ENCODE assay signal across 22 cellular contexts in the genomic region with DNA sequence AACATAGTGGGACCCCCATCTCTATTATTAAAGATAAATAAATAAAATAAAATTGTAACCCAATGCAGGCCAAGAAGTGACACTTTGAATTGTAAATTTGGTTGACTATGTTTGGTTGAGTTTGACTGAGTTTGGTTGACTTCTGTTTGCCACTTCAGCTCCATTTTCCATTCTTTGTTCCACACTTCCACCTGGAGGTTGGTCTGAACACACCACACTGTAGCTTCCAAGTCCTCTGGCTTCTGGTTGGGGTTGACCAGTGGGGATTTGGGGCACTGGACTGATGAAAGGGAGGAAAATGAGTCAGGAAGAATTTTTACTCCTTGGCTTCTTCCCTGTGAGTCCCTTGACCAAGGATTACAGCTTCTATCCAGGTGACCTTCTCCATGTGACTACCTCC.
"Had no signal": no experiment of that assay in that cellular context is flagged by ENCODE, and none has a peak within 500 bp of the region (broad histone marks: within the 10 kb centered on the region; RNA-seq: fewer than 3 reads in every experiment).

No MANE protein-coding gene starts in this region.

- H3K36me3 ChIP-seq: cardiac muscle cell, suprapubic skin had no signal

- H3K27ac ChIP-seq: cardiac muscle cell, suprapubic skin had no signal

- ATAC-seq: activated T-helper 17 cell treated with anti-CD3 and anti-CD28 coated beads, Interleukin-2, amount 50 U/mL, for 72 hours; effector memory CD8-positive, alpha-beta T cell; left lobe of liver; stimulated activated naive CD8-positive, alpha-beta T cell treated with anti-CD3 and anti-CD28 coated beads, Interleukin-15, amount 100 ng/mL, for 72 hours had no signal

- DNase-seq: activated B cell treated with CpG ODN at 0.5 μM for 24 hours; activated CD4-positive, alpha-beta memory T cell treated with anti-CD3 and anti-CD28 coated beads for 36 hours; activated CD4-positive, alpha-beta T cell treated with anti-CD3 and anti-CD28 coated beads for 4 hours; activated naive CD4-positive, alpha-beta T cell; activated naive CD8-positive, alpha-beta T cell treated with anti-CD3 and anti-CD28 coated beads for 36 hours; activated T-cell treated with anti-CD3 and anti-CD28 coated beads for 4 hours; amniotic stem cell; dermis blood vessel endothelial cell; effector memory CD8-positive, alpha-beta T cell; foreskin fibroblast; glutamatergic neuron; hippocampal formation; islet precursor cell; midbrain; retina; stimulated activated naive CD8-positive, alpha-beta T cell treated with anti-CD3 and anti-CD28 coated beads, Interleukin-15, amount 100 ng/mL, for 72 hours; T-helper 2 cell had no signal

- H3K4me3 ChIP-seq: cardiac muscle cell, lung, suprapubic skin had no signal

- H3K9me3 ChIP-seq: suprapubic skin had no signal

- H3K27me3 ChIP-seq: cardiac muscle cell, suprapubic skin had no signal
